2 cellular contexts compared by ENCODE assay signal in genomic region chr4:164579270-164579942, GRCh38.
A peak's percentile ranks its signal among the peaks of the same experiment; 100 is the strongest.
TF ChIP-seq lines count a peak whose summit lies in the region.

No MANE protein-coding gene starts in this region.

TF ChIP-seq in HepG2, 621 proteins besides CTCF, POLR2A, EP300 and RAD21:
- TF ChIP-seq ZNF564 (CRISPR knock-in tag; IDR thresholded peaks at IDR 0.05) (no peak), MAFF (IDR thresholded peaks at IDR 0.05; ENCODE audit: low read depth, low read length) (peak; percentile 66), MAFK (conservative IDR thresholded peaks at IDR 0.05 in 1 of 2, IDR thresholded peaks at IDR 0.05 in 1 of 2; ENCODE audit: low read length in 2 of 2) (peak in 1 of 2 experiments; percentile 79; a peak in 3 of 4 replicates)

TF ChIP-seq in K562, 482 proteins besides CTCF, POLR2A, EP300 and RAD21:
- TF ChIP-seq ZNF316 (IDR thresholded peaks at IDR 0.05): peak; percentile 48; the same call in 1 of the 2 replicates
- no peak for TF ChIP-seq BACH1 (tag; IDR thresholded peaks at IDR 0.05)
